13 cellular contexts compared by ENCODE assay signal in genomic region chr6:26105109-26105730, GRCh38. TPM values are rescaled to one million over a fixed set of nuclear protein-coding genes. Genes with fewer than 3 reads are reported as not detected.
DNase-seq lines count a peak whose midpoint lies in the region; ATAC-seq and TF ChIP-seq lines count a peak whose summit lies in the region.
"Had no signal": no experiment of that assay in that cellular context is flagged by ENCODE, and none has a peak within 500 bp of the region (broad histone marks: within the 10 kb centered on the region; RNA-seq: fewer than 3 reads in every experiment).

No MANE protein-coding gene starts in this region.

- CTCF ChIA-PET in Calu3 (lab: Charles Lee) (interaction anchor here (0.7 to 3.6 kb wide), 4 partner anchors 14 to 145 kb away, joined by 3 to 21 read pairs (median 7); a partner anchor contains a TSS), Panc1 (lab: Charles Lee) (interaction anchor here (1.6 kb wide), 1 partner anchor 18 kb away, joined by 5 read pairs; a partner anchor contains a TSS)

- H3K9me3 ChIP-seq in BLaER1: peaks cover 33% of the 10 kb centered on the region
- H3K9me3 ChIP-seq in Panc1 (ENCODE audit: control insufficient read depth, insufficient read depth, low read depth, low read length): peaks cover 5% of the 10 kb centered on the region; the same call in 1 of the 2 replicates
- H3K9me3 ChIP-seq: right atrium auricular region had no signal

- in situ Hi-C loops in Panc1 (cut with HindIII; ENCODE audit: low pct_unique_long_range_greater_than_20kb, low sequenced_read_pairs): no loop called here

- peak overlapping the region; percentile 91; the same call in 1 of the 2 replicates for H3K4me2 ChIP-seq in BLaER1

- H3K4me1 ChIP-seq in BLaER1 (peaks cover 17% of the 10 kb centered on the region), Panc1 (ENCODE audit: control insufficient read depth, insufficient read depth, low read length) (peaks cover 16% of the 10 kb centered on the region)

- H3K9me3 Mint-ChIP-seq in Calu3 (ENCODE audit: low read depth, unreplicated experiment) (peaks cover 5% of the 10 kb centered on the region), glutamatergic neuron (ENCODE audit: unreplicated experiment) (peaks cover 9% of the 10 kb centered on the region)

- no peaks in the 10 kb centered on the region for H3K27me3 ChIP-seq in BLaER1
- no peaks in the 10 kb centered on the region for H3K27me3 ChIP-seq in Panc1 (ENCODE audit: control insufficient read depth, insufficient read depth, low read length)
- H3K27me3 ChIP-seq: brain microvascular endothelial cell, right atrium auricular region had no signal

- no peak overlapping the region for H3K27ac ChIP-seq in BLaER1
- peak overlapping the region; percentile 99 for H3K27ac ChIP-seq in Panc1 (ENCODE audit: low read length)

- H3K4me1 Mint-ChIP-seq in Calu3 (ENCODE audit: low read depth, unreplicated experiment) (peaks cover 28% of the 10 kb centered on the region), glutamatergic neuron (ENCODE audit: low read depth, unreplicated experiment) (peaks cover 2% of the 10 kb centered on the region)

- no peak for ATAC-seq in Panc1
- ATAC-seq in GM19452 (IDR thresholded peaks at IDR 0.05; ENCODE audit: unreplicated experiment): no peak
- no peak for ATAC-seq in GM21515 (IDR thresholded peaks at IDR 0.05; ENCODE audit: unreplicated experiment)

- H3K9ac ChIP-seq in BLaER1: no peak overlapping the region; the same call in 1 of the 2 replicates

- H3K36me3 ChIP-seq in BLaER1 (0 out of 2 replicates have a peak, but pooled peaks cover 6% of the 10 kb centered on the region), Panc1 (ENCODE audit: control insufficient read depth, insufficient read depth, low read length) (no peaks in the 10 kb centered on the region)
- H3K36me3 ChIP-seq: brain microvascular endothelial cell, right atrium auricular region had no signal

- no peak for DNase-seq in Calu3
- no peak for DNase-seq in Panc1 (ENCODE audit: low read depth, low spot score)
- DNase-seq in glutamatergic neuron: no peak
- no peak for DNase-seq in SK-N-DZ (ENCODE audit: low spot score)
- DNase-seq in GM20000 (ENCODE audit: low spot score): no peak
- DNase-seq: brain microvascular endothelial cell, naive B cell, NCI-H1105, OCI-M1 had no signal

- no peaks in the 10 kb centered on the region for H4K20me1 ChIP-seq in BLaER1

- H3K27me3 Mint-ChIP-seq in Calu3 (ENCODE audit: unreplicated experiment) (no peaks in the 10 kb centered on the region), glutamatergic neuron (ENCODE audit: unreplicated experiment) (peaks cover 3% of the 10 kb centered on the region)

- intact Hi-C loops in Calu3 (cut with micrococcal nuclease; ENCODE audit: unreplicated experiment) (no loop called here), Panc1 (cut with micrococcal nuclease; ENCODE audit: unreplicated experiment) (no loop called here)

- peaks cover 23% of the 10 kb centered on the region for H3K36me3 Mint-ChIP-seq in Calu3 (ENCODE audit: insufficient read depth, unreplicated experiment)
- no peaks in the 10 kb centered on the region for H3K36me3 Mint-ChIP-seq in glutamatergic neuron (ENCODE audit: unreplicated experiment)
- H3K36me3 Mint-ChIP-seq: naive B cell had no signal

- POLR2A ChIA-PET in Panc1 (lab: Charles Lee): interaction anchor here (0.9 to 2.3 kb wide), 4 partner anchors 9 to 53 kb away, joined by 3 to 18 read pairs (median 8); a partner anchor contains a TSS

- TF ChIP-seq CTCF in Calu3 (IDR thresholded peaks at IDR 0.05; ENCODE audit: unreplicated experiment): no peak
- no peak for TF ChIP-seq CTCF in Panc1 (IDR thresholded peaks at IDR 0.05)
- no peak for TF ChIP-seq CTCF in glutamatergic neuron (IDR thresholded peaks at IDR 0.05; ENCODE audit: partially characterized antibody, unreplicated experiment)
- TF ChIP-seq CTCF in GM20000 (IDR thresholded peaks at IDR 0.05; ENCODE audit: extremely low read depth, missing control alignments): no peak

- H3K4me3 Mint-ChIP-seq in Calu3 (ENCODE audit: low read depth, unreplicated experiment): no peak overlapping the region
- peak overlapping the region; percentile 23 for H3K4me3 Mint-ChIP-seq in glutamatergic neuron (ENCODE audit: unreplicated experiment)

- BruUV-seq in Calu3 (replicated peaks; lab: Mats Ljungman, UMichigan) (no TSS peak), Panc1 (replicated peaks; lab: Mats Ljungman, UMichigan) (no TSS peak)

- 0 out of 2 replicates have a peak overlapping the region, but pooled peaks have one; percentile 66 for H3K4me3 ChIP-seq in BLaER1
- H3K4me3 ChIP-seq in Panc1 (ENCODE audit: low read depth in 2 of 2, low read length in 2 of 2): no peak overlapping the region

- H3K27ac Mint-ChIP-seq in Calu3 (ENCODE audit: unreplicated experiment) (peak overlapping the region; percentile 99), glutamatergic neuron (ENCODE audit: unreplicated experiment) (no peak overlapping the region)

RNA-seq across cellular contexts. Expression of gene HFE, which starts 18.0 kb away (rescaled TPM):
- total RNA-seq in Calu3 (2022) (24.9 and 27.1 TPM in 2 replicates), Panc1 (2021; ENCODE audit: unreplicated experiment) (12.1 TPM), glutamatergic neuron (ENCODE audit: unreplicated experiment) (not detected)
- 17.7 TPM for polyA plus RNA-seq in Panc1 (2012; ENCODE audit: insufficient read length)
- not detected in 2 replicates for polyA plus RNA-seq in SK-N-DZ (2014; cell fraction: cytosol; rRNA removed)
- not detected in 2 replicates for polyA plus RNA-seq in SK-N-DZ (2014; cell fraction: nucleus; rRNA removed)

Comparison
In these comparisons a context has a peak if more than half of its experiments do, and no peak if none do; other contexts are left out.
1. RNA of gene HFE, which starts 18.0 kb away (total RNA-seq): 24.9 to 27.1 TPM in Calu3 and 12.1 TPM in Panc1 (single experiment); not detected in glutamatergic neuron (single experiment); every median in the first group is over 10 times any median in the second.